Comparison of ENCODE assay signal across 20 cellular contexts in genomic region chr10:69422676-69423075, GRCh38. TPM values are rescaled to one million over a fixed set of nuclear protein-coding genes. Genes with fewer than 3 reads are reported as not detected.
A peak's percentile ranks its signal among the peaks of the same experiment; 100 is the strongest.
DNase-seq lines count a peak whose midpoint lies in the region; ATAC-seq and TF ChIP-seq lines count a peak whose summit lies in the region.
"Had no signal": no experiment of that assay in that cellular context is flagged by ENCODE, and none has a peak within 500 bp of the region (broad histone marks: within the 10 kb centered on the region; RNA-seq: fewer than 3 reads in every experiment).

No MANE protein-coding gene starts in this region.

- ATAC-seq in HG03460 (IDR thresholded peaks at IDR 0.05; ENCODE audit: unreplicated experiment) (no peak), HG02610 (IDR thresholded peaks at IDR 0.05; ENCODE audit: unreplicated experiment) (no peak)
- ATAC-seq: PC-3 had no signal

- POLR2A ChIA-PET in A673 (lab: Charles Lee; ENCODE audit: low non-redundant PET): no interaction called here

- H3K36me3 ChIP-seq in left ventricle myocardium inferior (no peaks in the 10 kb centered on the region), right atrium auricular region (no peaks in the 10 kb centered on the region), muscle layer of colon (ENCODE audit: insufficient read depth, low read length) (no peaks in the 10 kb centered on the region), sigmoid colon (no peaks in the 10 kb centered on the region), A673 (ENCODE audit: insufficient read depth, low read length, poor library complexity, severe bottlenecking) (no peaks in the 10 kb centered on the region)

- no peaks in the 10 kb centered on the region for H3K9me3 ChIP-seq in left ventricle myocardium inferior (replicated peaks)
- no peaks in the 10 kb centered on the region for H3K9me3 ChIP-seq in right atrium auricular region
- H3K9me3 ChIP-seq in muscle layer of colon (ENCODE audit: low read length): no peaks in the 10 kb centered on the region
- no peaks in the 10 kb centered on the region for H3K9me3 ChIP-seq in sigmoid colon
- no peaks in the 10 kb centered on the region for H3K9me3 ChIP-seq in A673 (ENCODE audit: low read depth, low read length, poor library complexity, severe bottlenecking)

- 91 to 92% methylated on average over 4 of the region's 4 CpGs for WGBS in sigmoid colon, 2 donors

- CTCF ChIA-PET in A673 (lab: Charles Lee): no interaction called here

- no peaks in the 10 kb centered on the region for H3K27me3 ChIP-seq in left ventricle myocardium inferior (ENCODE audit: low read depth)
- no peaks in the 10 kb centered on the region for H3K27me3 ChIP-seq in right atrium auricular region
- H3K27me3 ChIP-seq in muscle layer of colon (ENCODE audit: control insufficient read depth in 1 of 2, insufficient read depth in 2 of 2, low read length in 2 of 2): no peaks in the 10 kb centered on the region
- no peaks in the 10 kb centered on the region for H3K27me3 ChIP-seq in sigmoid colon
- H3K27me3 ChIP-seq in A673 (replicated peaks; ENCODE audit: insufficient read depth, low read depth, low read length, poor library complexity): no peaks in the 10 kb centered on the region

- BruUV-seq in A673 (replicated peaks; lab: Mats Ljungman, UMichigan): no TSS peak

- intact Hi-C loops in left ventricle myocardium inferior (cut with micrococcal nuclease): loop anchor here (10.0 kb wide), 1 partner anchor 212 kb away; the partner anchor contains the start of gene FAM241B
- intact Hi-C loops in sigmoid colon (cut with DNase I): no loop called here
- intact Hi-C loops in A673 (cut with micrococcal nuclease; ENCODE audit: unreplicated experiment): no loop called here

- DNase-seq in left ventricle myocardium inferior (no peak), right atrium auricular region (ENCODE audit: low spot score) (no peak), sigmoid colon (peak; percentile 59), A673 (ENCODE audit: low spot score) (no peak)
- no peak for DNase-seq in activated CD4-positive, CD25-positive, alpha-beta regulatory T cell treated with anti-CD3 and anti-CD28 coated beads, Interleukin-2, amount 50 U/mL, for 72 hours
- DNase-seq: 8988T, Calu3, DMS79 treated with DMSO at 0.1 percent for 48 hours, GOT3, HCEC 1CT, Karpas-422, NCI-H1436, NCI-H187, NCI-H2081 treated with DMSO at 0.1 percent for 48 hours, NCI-H2171, NCI-H345, PC-3 had no signal

- TF ChIP-seq CTCF in left ventricle myocardium inferior (IDR thresholded peaks at IDR 0.05; ENCODE audit: borderline replicate concordance) (no peak), right atrium auricular region (IDR thresholded peaks at IDR 0.05) (no peak), sigmoid colon (IDR thresholded peaks at IDR 0.05) (no peak), A673 (conservative IDR thresholded peaks at IDR 0.05; ENCODE audit: low read depth, low read length) (no peak)

- no peak for TF ChIP-seq POLR2A in sigmoid colon (IDR thresholded peaks at IDR 0.05)

- no peak for TF ChIP-seq EP300 in sigmoid colon (IDR thresholded peaks at IDR 0.05)

- H3K4me1 ChIP-seq in left ventricle myocardium inferior (peaks cover 14% of the 10 kb centered on the region), right atrium auricular region (peaks cover 0 to 12% of the 10 kb centered on the region in 2 donors), muscle layer of colon (ENCODE audit: insufficient read depth, low read length) (peaks cover 58% of the 10 kb centered on the region), sigmoid colon (peaks cover 0 to 74% (median 57%) of the 10 kb centered on the region in 4 donors), A673 (ENCODE audit: insufficient read depth, low read length, poor library complexity, severe bottlenecking) (no peaks in the 10 kb centered on the region)

- H3K27ac ChIP-seq in left ventricle myocardium inferior (replicated peaks) (peak overlapping the region; percentile 76), right atrium auricular region (peak overlapping the region in 1 of 2 donors; percentile 73), muscle layer of colon (ENCODE audit: low read depth, low read length) (peak overlapping the region; percentile 93), sigmoid colon (peak overlapping the region; percentile 88 to 97 (median 94)), A673 (ENCODE audit: low read depth, low read length, poor library complexity, severe bottlenecking) (no peak overlapping the region)

- peak overlapping the region; percentile 36 for H3K9ac ChIP-seq in muscle layer of colon (ENCODE audit: low read length)

- no peak overlapping the region for H3K4me3 ChIP-seq in left ventricle myocardium inferior
- H3K4me3 ChIP-seq in right atrium auricular region: no peak overlapping the region
- H3K4me3 ChIP-seq in muscle layer of colon (ENCODE audit: low read depth in 1 of 2, low read length in 2 of 2): no peak overlapping the region
- no peak overlapping the region for H3K4me3 ChIP-seq in sigmoid colon
- no peak overlapping the region for H3K4me3 ChIP-seq in A673 (ENCODE audit: low read depth, low read length, poor library complexity, severe bottlenecking)

RNA-seq across cellular contexts. Expression of gene TACR2, which starts 6.0 kb away (rescaled TPM):
- not detected for total RNA-seq in left ventricle myocardium inferior
- under 1 TPM; 0.24 to 0.41 TPM for total RNA-seq in right atrium auricular region
- total RNA-seq in sigmoid colon: 100 to 1,000 TPM; 161 to 184 (median 170) TPM
- polyA plus RNA-seq in sigmoid colon: 10 to 100 TPM in 1 of 3 donors, 1 to 10 TPM in 1, not detected in 1; 6.0 to 14.4 TPM
- total RNA-seq in A673 (2021): 0.17 and 0.21 TPM in 2 replicates

RNA-seq across cellular contexts. Expression of gene TSPAN15, which starts 28.6 kb away (rescaled TPM):
- total RNA-seq in left ventricle myocardium inferior (6.8 TPM), right atrium auricular region (1 to 10 TPM; 6.6 to 7.7 TPM), sigmoid colon (10 to 100 TPM; 55.4 to 76.4 (median 67.4) TPM), A673 (2021) (2.1 and 2.5 TPM in 2 replicates)
- 100 to 1,000 TPM in 1 of 3 donors, 10 to 100 TPM in 2; 43.0 to 100 (median 70.9) TPM for polyA plus RNA-seq in sigmoid colon

Comparison
In these comparisons a context has a peak if more than half of its experiments do, and no peak if none do; other contexts are left out.
1. RNA of gene TACR2, which starts 6.0 kb away (total RNA-seq): 161 to 184 TPM in sigmoid colon; 0.24 to 0.41 TPM in right atrium auricular region, 0.17 to 0.21 TPM in A673 and not detected in left ventricle myocardium inferior (single experiment); every median in the first group is over 100 times any median in the second.